8 cellular contexts compared by ENCODE assay signal in the genomic region with DNA sequence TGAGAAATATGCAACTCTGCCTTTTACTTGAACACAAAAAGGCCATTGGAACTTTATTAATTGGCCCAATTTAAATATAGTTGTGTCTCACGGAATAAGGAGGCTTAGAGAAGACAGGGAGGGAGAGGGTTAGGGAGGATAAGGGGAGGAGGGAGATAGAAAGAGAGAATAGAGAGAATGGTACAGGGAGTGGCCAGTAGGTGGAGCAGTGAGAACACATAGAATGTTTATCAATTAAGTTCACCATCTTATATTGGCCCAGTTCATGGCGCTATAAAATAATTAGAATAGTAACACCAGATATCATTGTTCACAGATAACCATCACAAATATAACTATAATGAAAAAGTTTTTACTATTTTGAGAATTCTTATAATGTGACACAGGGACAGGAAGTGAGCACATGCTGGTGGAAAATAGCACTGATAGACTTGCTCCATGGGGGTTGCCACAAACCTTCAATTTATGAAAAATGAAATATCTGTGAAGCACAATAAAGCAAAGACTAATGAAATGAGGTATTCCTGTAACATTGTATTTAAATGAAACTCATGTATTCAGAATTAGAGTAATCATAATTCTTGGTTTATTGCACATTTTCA.
A peak's percentile ranks its signal among the peaks of the same experiment; 100 is the strongest.
DNase-seq lines count a peak whose midpoint lies in the region; ATAC-seq and TF ChIP-seq lines count a peak whose summit lies in the region.

No MANE protein-coding gene starts in this region.

- H3K27me3 Mint-ChIP-seq in MCF 10A (ENCODE audit: insufficient read depth, unreplicated experiment), result peaks cover 63% of the 10 kb centered on the region
- no peaks in the 10 kb centered on the region for H3K27me3 Mint-ChIP-seq in naive B cell

- H3K27ac Mint-ChIP-seq in MCF 10A (ENCODE audit: low read depth, unreplicated experiment) (no peak overlapping the region), naive B cell (peak overlapping the region in 1 of 6 donors; percentile 5)

- no peaks in the 10 kb centered on the region for H3K4me1 Mint-ChIP-seq in MCF 10A (ENCODE audit: insufficient read depth, unreplicated experiment)
- no peaks in the 10 kb centered on the region for H3K4me1 Mint-ChIP-seq in naive B cell

- H3K36me3 Mint-ChIP-seq in MCF 10A (ENCODE audit: insufficient read depth, unreplicated experiment) (no peaks in the 10 kb centered on the region), naive B cell (no peaks in the 10 kb centered on the region)

- intact Hi-C loops in MCF 10A (cut with micrococcal nuclease), result loop anchor here (1.0 kb wide), 2 partner anchors 77 to 149 kb away; no protein-coding TSS in a partner anchor

- POLR2A ChIA-PET in MCF 10A (lab: Yijun Ruan, JAX), result interaction anchor here (0.7 kb wide), 1 partner anchor 695 kb away, joined by 3 read pairs; no protein-coding TSS in a partner anchor

- CTCF ChIA-PET in MCF 10A (lab: Yijun Ruan, JAX), result interaction anchor here (0.6 to 1.3 kb wide), 20 partner anchors 8 to 1712 kb away, joined by 3 to 8 read pairs (median 3); no protein-coding TSS in a partner anchor

- TF ChIP-seq CTCF in MCF 10A (IDR thresholded peaks at IDR 0.05; ENCODE audit: unreplicated experiment), result peak; percentile 68

- ATAC-seq in GM19452 (IDR thresholded peaks at IDR 0.05; ENCODE audit: unreplicated experiment) (peak; percentile 93), HG03196 (IDR thresholded peaks at IDR 0.05; ENCODE audit: unreplicated experiment) (peak; percentile 82), naive B cell (ENCODE audit: low read depth in 2 of 2) (peak; percentile 32 to 49)

- H3K9me3 Mint-ChIP-seq in MCF 10A (ENCODE audit: unreplicated experiment) (no peaks in the 10 kb centered on the region), naive B cell (peaks cover 0 to 3% (median 0%) of the 10 kb centered on the region in 7 donors)

- DNase-seq in DMS153 treated with DMSO at 0.1 percent for 48 hours (lab: John Stamatoyannopoulos, UW; ENCODE audit: unreplicated experiment) (peak; percentile 43), DMS153 (lab: John Stamatoyannopoulos, UW) (no peak), NCI-H460 (ENCODE audit: extremely low read depth, low read depth) (peak; percentile 37), MCF 10A (ENCODE audit: unreplicated experiment) (peak; percentile 52), naive B cell (no peak), occipital lobe (lab: John Stamatoyannopoulos, UW) (no peak)

- no TSS peak for BruUV-seq in MCF 10A (replicated peaks; lab: Mats Ljungman, UMichigan)

- H3K4me3 Mint-ChIP-seq in MCF 10A (ENCODE audit: unreplicated experiment) (no peak overlapping the region), naive B cell (no peak overlapping the region)

Comparison
In these comparisons a context has a peak if more than half of its experiments do, and no peak if none do; other contexts are left out.
1. DNase-seq: peak in DMS153 treated with DMSO at 0.1 percent for 48 hours (single experiment), NCI-H460 (single experiment) and MCF 10A (single experiment); none in DMS153 (single experiment), naive B cell (single experiment) and occipital lobe (single experiment).
2. ATAC-seq: peak in every context shown above with its lines; median percentile 93 in GM19452; 82 in HG03196; 40 in naive B cell.